Comparison of ENCODE assay signal across 10 cellular contexts in the genomic region with DNA sequence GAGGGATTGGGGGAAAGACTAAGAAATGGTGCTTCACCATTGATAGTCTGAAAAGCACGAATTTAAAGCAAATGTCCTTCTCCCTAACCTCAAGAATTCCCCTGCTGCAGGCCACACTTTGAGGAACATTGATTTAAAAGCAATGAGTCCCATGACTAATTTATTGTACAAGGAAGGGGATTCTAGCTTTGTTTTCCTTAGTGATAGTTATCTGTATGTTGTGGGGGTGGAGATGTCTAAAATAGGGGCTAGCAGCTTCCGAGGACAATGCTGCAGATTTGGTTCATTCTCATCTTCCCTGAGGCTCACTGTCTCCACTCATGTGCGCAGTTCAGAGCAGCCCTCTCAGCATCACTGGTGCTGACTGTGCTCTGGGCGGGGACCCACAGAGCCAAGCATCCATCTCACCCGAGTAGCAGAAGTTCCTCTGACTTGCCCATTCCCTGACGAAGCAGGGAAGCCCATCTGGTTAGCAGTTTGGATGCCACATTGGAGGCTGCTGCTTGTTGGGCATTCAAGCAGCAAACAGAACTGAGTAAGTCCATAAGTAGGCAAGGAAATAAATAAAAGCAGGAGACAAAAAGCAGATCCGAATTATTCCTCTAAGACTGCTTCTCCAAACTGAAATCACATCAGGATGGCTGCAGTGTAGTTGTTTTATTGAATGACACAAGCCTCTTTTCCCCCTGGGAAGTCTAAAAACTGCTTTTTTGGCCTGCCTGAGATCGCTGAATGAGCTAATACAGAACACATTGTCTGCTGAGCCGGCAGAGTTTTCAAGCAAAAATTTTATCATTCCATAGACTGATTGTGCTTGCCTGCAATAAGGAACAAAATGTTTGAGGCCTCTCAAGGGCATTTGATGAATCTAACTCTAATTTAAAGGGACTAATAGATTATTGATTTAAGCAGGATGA. TPM values are rescaled to one million over a fixed set of nuclear protein-coding genes. Genes with fewer than 3 reads are reported as not detected.
DNase-seq lines count a peak whose midpoint lies in the region; ATAC-seq and TF ChIP-seq lines count a peak whose summit lies in the region.
"Had no signal": no experiment of that assay in that cellular context is flagged by ENCODE, and none has a peak within 500 bp of the region (broad histone marks: within the 10 kb centered on the region; RNA-seq: fewer than 3 reads in every experiment).

No MANE protein-coding gene starts in this region.

- H3K27me3 ChIP-seq in ectodermal cell (ENCODE audit: control insufficient read depth, insufficient read depth, low read length, poor library complexity, severe bottlenecking) (no peaks in the 10 kb centered on the region), mesenchymal stem cell (ENCODE audit: control insufficient read depth in 1 of 2, insufficient read depth in 1 of 2, low read length in 2 of 2) (no peaks in the 10 kb centered on the region), upper lobe of right lung (no peaks in the 10 kb centered on the region)

- H3K4me1 ChIP-seq in ectodermal cell (ENCODE audit: control insufficient read depth, insufficient read depth, low read length), result peaks cover 27% of the 10 kb centered on the region
- peaks cover 2% of the 10 kb centered on the region for H3K4me1 ChIP-seq in mesenchymal stem cell (ENCODE audit: control insufficient read depth, insufficient read depth, low read depth, low read length)
- peaks cover 25% of the 10 kb centered on the region for H3K4me1 ChIP-seq in upper lobe of right lung

- H2AK5ac ChIP-seq in mesenchymal stem cell (ENCODE audit: low read length, severe bottlenecking), result no peak overlapping the region

- peak overlapping the region; percentile 59 for H3K9ac ChIP-seq in mesenchymal stem cell (ENCODE audit: low read length)

- no peak overlapping the region for H2BK5ac ChIP-seq in mesenchymal stem cell (ENCODE audit: low read depth, low read length, poor library complexity, severe bottlenecking)

- no peak overlapping the region for H3K4me3 ChIP-seq in ectodermal cell (ENCODE audit: insufficient read depth, low read depth, low read length)
- peak overlapping the region in 1 of 2 experiments; percentile 61 for H3K4me3 ChIP-seq in mesenchymal stem cell (ENCODE audit: insufficient read depth in 1 of 2, low read depth in 1 of 2, low read length in 2 of 2)
- H3K4me3 ChIP-seq in upper lobe of right lung, result no peak overlapping the region

- peak overlapping the region; percentile 69 to 75 for H3K18ac ChIP-seq in mesenchymal stem cell (ENCODE audit: low read depth in 1 of 2, low read length in 2 of 2)

- peak; percentile 31 for DNase-seq in NCI-H1694 treated with DMSO at 0.1 percent for 48 hours (lab: John Stamatoyannopoulos, UW)
- DNase-seq in mesenchymal stem cell, result peak; percentile 39
- DNase-seq in upper lobe of right lung, result no peak
- no peak for DNase-seq in cortex of kidney (lab: John Stamatoyannopoulos, UW)
- no peak for DNase-seq in NCI-H2107 (lab: John Stamatoyannopoulos, UW)
- DNase-seq: activated naive CD8-positive, alpha-beta T cell treated with anti-CD3 and anti-CD28 coated beads, Interleukin-2, amount 50 U/mL, for 24 hours; NCI-H187 had no signal

- H2AFZ ChIP-seq in mesenchymal stem cell (ENCODE audit: low read depth, low read length), result no peak overlapping the region

- H3K27ac ChIP-seq in ectodermal cell (ENCODE audit: insufficient read depth, low read depth, low read length, poor library complexity, severe bottlenecking) (peak overlapping the region; percentile 47), mesenchymal stem cell (ENCODE audit: low read length, poor library complexity, severe bottlenecking) (no peak overlapping the region), upper lobe of right lung (peak overlapping the region; percentile 34)

- H3K9me3 ChIP-seq in ectodermal cell (ENCODE audit: control insufficient read depth, low read length), result no peaks in the 10 kb centered on the region
- H3K9me3 ChIP-seq in mesenchymal stem cell (ENCODE audit: control insufficient read depth, low read length), result no peaks in the 10 kb centered on the region
- H3K9me3 ChIP-seq in upper lobe of right lung, result no peaks in the 10 kb centered on the region

- intact Hi-C loops in upper lobe of right lung (cut with DNase I), result no loop called here

- no peaks in the 10 kb centered on the region for H3K79me1 ChIP-seq in mesenchymal stem cell (replicated peaks; ENCODE audit: low read length, poor library complexity, severe bottlenecking)

- H3K4ac ChIP-seq in mesenchymal stem cell (ENCODE audit: low read depth in 1 of 2, low read length in 2 of 2), result no peak overlapping the region

- H3K23ac ChIP-seq in mesenchymal stem cell (ENCODE audit: low read length in 2 of 2), result no peak overlapping the region

- H3K4me2 ChIP-seq in mesenchymal stem cell (ENCODE audit: low read length, poor library complexity, severe bottlenecking), result no peak overlapping the region

- H2BK15ac ChIP-seq in mesenchymal stem cell (ENCODE audit: low read depth, poor library complexity, severe bottlenecking), result no peak overlapping the region

- H2BK120ac ChIP-seq in mesenchymal stem cell (ENCODE audit: low read depth, low read length), result no peak overlapping the region

- peak overlapping the region; percentile 20 to 46 for H2BK12ac ChIP-seq in mesenchymal stem cell (ENCODE audit: low read length in 2 of 2)

- ATAC-seq in upper lobe of right lung (peak; percentile 49), GM18520 (IDR thresholded peaks at IDR 0.05; ENCODE audit: unreplicated experiment) (no peak)
- ATAC-seq: activated naive CD8-positive, alpha-beta T cell treated with anti-CD3 and anti-CD28 coated beads, Interleukin-2, amount 50 U/mL, for 24 hours had no signal

- H4K8ac ChIP-seq in mesenchymal stem cell (ENCODE audit: low read length), result peak overlapping the region; percentile 74

- TF ChIP-seq CTCF in upper lobe of right lung (IDR thresholded peaks at IDR 0.05), result no peak

- 65 to 72% methylated on average over 9 of the region's 9 CpGs for WGBS in ectodermal cell, 2 experiments
- WGBS in mesenchymal stem cell, result 29% methylated on average over 8 of the region's 9 CpGs

- H4K91ac ChIP-seq in mesenchymal stem cell (ENCODE audit: low read length), result no peak overlapping the region

- H3K14ac ChIP-seq in mesenchymal stem cell (ENCODE audit: low read length in 2 of 2), result no peak overlapping the region

- no peaks in the 10 kb centered on the region for H3K36me3 ChIP-seq in ectodermal cell (ENCODE audit: control insufficient read depth, insufficient read depth, low read length)
- no peaks in the 10 kb centered on the region for H3K36me3 ChIP-seq in mesenchymal stem cell (ENCODE audit: control insufficient read depth in 1 of 2, insufficient read depth in 2 of 2, low read depth in 1 of 2, low read length in 2 of 2)
- H3K36me3 ChIP-seq in upper lobe of right lung, result no peaks in the 10 kb centered on the region

RNA-seq across cellular contexts. Expression of a gene that starts 27.5 kb away (rescaled TPM):
- polyA plus RNA-seq in ectodermal cell (2013, experiment 1 of 4), result 8.5 TPM
- 3.7 TPM for polyA plus RNA-seq in ectodermal cell (2013, experiment 2 of 4)
- polyA plus RNA-seq in ectodermal cell (2013, experiment 3 of 4), result 9.7 TPM
- 7.7 TPM for polyA plus RNA-seq in ectodermal cell (2013, experiment 4 of 4)
- 1.1 TPM for polyA plus RNA-seq in mesenchymal stem cell (2013, experiment 1 of 2)
- polyA plus RNA-seq in mesenchymal stem cell (2013, experiment 2 of 2), result 1.2 TPM
- 5.8 TPM for total RNA-seq in upper lobe of right lung
- total RNA-seq: mononuclear cell had no signal

Comparison
In these comparisons a context has a peak if more than half of its experiments do, and no peak if none do; other contexts are left out.
1. DNase-seq: peak in NCI-H1694 treated with DMSO at 0.1 percent for 48 hours (single experiment) and mesenchymal stem cell (single experiment); none in upper lobe of right lung (single experiment), cortex of kidney (single experiment) and NCI-H2107 (single experiment).